Comparison of ENCODE assay signal across 8 cellular contexts in genomic region chr15:83571820-83572707, GRCh38.
DNase-seq lines count a peak whose midpoint lies in the region; ATAC-seq, FAIRE-seq and TF ChIP-seq lines count a peak whose summit lies in the region.

No MANE protein-coding gene starts in this region.

- TF ChIP-seq CTCF in WI38 (IDR thresholded peaks at IDR 0.05; ENCODE audit: low read depth, low read length): peak; percentile 37

- no peaks in the 10 kb centered on the region for H3K9me3 ChIP-seq in GM23248 (ENCODE audit: low read depth)

- no peak overlapping the region for H3K9ac ChIP-seq in GM23248

- no peak overlapping the region for H3K4me2 ChIP-seq in GM23248 (ENCODE audit: unreplicated experiment)

- no peaks in the 10 kb centered on the region for H3K4me1 ChIP-seq in GM23248 (ENCODE audit: insufficient read depth)

- H4K20me1 ChIP-seq in GM23248 (ENCODE audit: insufficient read depth): no peaks in the 10 kb centered on the region

- H3K9me2 ChIP-seq in GM23248 (ENCODE audit: insufficient read depth): no peaks in the 10 kb centered on the region

- 32 to 35% methylated on average over 10 of the region's 10 CpGs for WGBS in GM23248 (ENCODE audit: low coverage in 1 of 2, low lambda C conversion rate in 2 of 2, missing lambda C conversion rate in 2 of 2), 2 experiments

- H3K27ac ChIP-seq in GM23248: no peak overlapping the region

- no peak overlapping the region for H2AFZ ChIP-seq in GM23248

- H3K4me3 ChIP-seq in GM23248 (no peak overlapping the region), WI38 (ENCODE audit: low read depth, low read length) (no peak overlapping the region)

- H3F3A ChIP-seq in GM23248 (ENCODE audit: insufficient read depth): no peaks in the 10 kb centered on the region

- in situ Hi-C loops in ACHN (cut with HindIII; ENCODE audit: low pct_ligation_motif_present, low pct_unique_long_range_greater_than_20kb, low sequenced_read_pairs): no loop called here
- in situ Hi-C loops in GM23248 (cut with MboI): no loop called here

- FAIRE-seq in urothelium cell line (lab: Jason Lieb, UNC): no peak

- peaks cover 16% of the 10 kb centered on the region for H3K27me3 ChIP-seq in GM23248 (replicated peaks; ENCODE audit: insufficient read depth)

- H3K79me2 ChIP-seq in GM23248 (ENCODE audit: insufficient read depth): no peaks in the 10 kb centered on the region

- no peaks in the 10 kb centered on the region for H3K36me3 ChIP-seq in GM23248 (ENCODE audit: low read depth)

- ATAC-seq in GM19463 (IDR thresholded peaks at IDR 0.05; ENCODE audit: unreplicated experiment): no peak

- DNase-seq in ACHN (peak; percentile 26), GM23248 (peak; percentile 54), iPS-NIHi11 (ENCODE audit: low spot score) (peak; percentile 45), urothelium cell line (ENCODE audit: low spot score) (peak; percentile 50), HuH-7 (ENCODE audit: low spot score) (no peak)
- DNase-seq in activated effector memory CD4-positive, alpha-beta T cell treated with Interleukin-2 at 50 U/mL for 16 hours: no peak

Comparison
In these comparisons a context has a peak if more than half of its experiments do, and no peak if none do; other contexts are left out.
1. DNase-seq: peak in ACHN (single experiment), GM23248 (single experiment), iPS-NIHi11 (single experiment) and urothelium cell line (single experiment); none in HuH-7 (single experiment) and activated effector memory CD4-positive, alpha-beta T cell treated with Interleukin-2 at 50 U/mL for 16 hours (single experiment).